8 cellular contexts compared by ENCODE assay signal in the genomic region with DNA sequence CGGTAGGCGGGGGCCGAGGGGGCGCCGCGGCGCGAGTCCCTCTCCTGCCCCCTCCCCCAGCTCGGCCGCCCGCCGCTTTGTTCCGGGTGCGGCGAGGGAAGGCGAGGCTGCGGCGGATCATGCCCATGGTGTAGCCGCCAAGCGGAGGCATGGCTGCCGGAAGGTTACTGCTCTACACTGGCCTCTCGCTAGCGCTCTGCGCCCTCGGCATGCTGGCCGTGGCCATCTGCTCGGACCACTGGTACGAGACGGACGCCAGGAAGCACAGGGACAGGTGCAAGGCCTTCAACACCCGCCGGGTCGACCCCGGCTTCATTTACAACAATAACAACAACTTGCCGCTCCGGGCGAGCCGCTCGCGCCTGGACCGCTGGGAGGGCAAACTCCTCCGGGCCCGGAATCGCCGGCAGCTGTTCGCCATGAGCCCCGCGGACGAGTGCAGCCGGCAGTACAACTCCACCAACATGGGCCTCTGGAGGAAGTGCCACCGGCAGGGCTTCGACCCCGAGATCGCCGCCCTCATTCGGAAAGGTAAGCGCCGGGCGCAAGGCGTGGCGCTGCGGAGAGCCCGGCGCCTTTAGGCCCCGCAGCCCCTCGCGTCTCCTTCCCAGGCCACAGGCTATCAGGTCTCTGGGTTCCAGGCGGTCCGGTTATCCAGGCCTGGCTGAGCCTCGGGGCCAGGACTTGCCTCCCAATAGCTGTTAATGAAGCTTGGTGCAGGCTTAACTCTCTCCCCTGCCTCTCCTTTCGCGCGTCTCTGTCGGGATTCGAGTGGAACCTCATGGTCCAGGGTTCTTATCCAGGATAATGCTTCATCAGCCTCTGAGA. TPM values are rescaled to one million over a fixed set of nuclear protein-coding genes. Genes with fewer than 3 reads are reported as not detected.
DNase-seq lines count a peak whose midpoint lies in the region; ATAC-seq, FAIRE-seq and TF ChIP-seq lines count a peak whose summit lies in the region.

No MANE protein-coding gene starts in this region.

- peaks cover 45% of the 10 kb centered on the region for H3K27me3 Mint-ChIP-seq in activated naive CD4-positive, alpha-beta T cell treated with anti-CD3 and anti-CD28 coated beads for 36 hours (ENCODE audit: low read depth)

- TF ChIP-seq CTCF in bronchial epithelial cell (IDR thresholded peaks at IDR 0.05; ENCODE audit: insufficient read depth, low read length, severe bottlenecking) (no peak), left lung (IDR thresholded peaks at IDR 0.05) (no peak)

- intact Hi-C loops in activated naive CD4-positive, alpha-beta T cell treated with anti-CD3 and anti-CD28 coated beads for 36 hours (cut with micrococcal nuclease), result loop anchor here (5.0 to 10.0 kb wide), 2 partner anchors 150 to 663 kb away; partner anchors contain the start of gene SSBP1
- intact Hi-C loops in left lung (cut with DNase I), result no loop called here

- CTCF ChIA-PET in activated naive CD4-positive, alpha-beta T cell treated with anti-CD3 and anti-CD28 coated beads for 36 hours (lab: Charles Lee), result interaction anchor here (0.6 kb wide), 1 partner anchor 124 kb away, joined by 3 read pairs; no protein-coding TSS in a partner anchor

- ATAC-seq in left lung, result peak; percentile 27
- ATAC-seq in HG02798 (IDR thresholded peaks at IDR 0.05; ENCODE audit: poor library complexity, unreplicated experiment), result no peak
- ATAC-seq in GM18505 (IDR thresholded peaks at IDR 0.05; ENCODE audit: unreplicated experiment), result no peak

- H3K4me3 ChIP-seq in bronchial epithelial cell (ENCODE audit: low read depth, low read length), result peak overlapping the region; percentile 20
- peak overlapping the region; percentile 32 to 39 for H3K4me3 ChIP-seq in left lung
- H3K4me3 ChIP-seq in stomach smooth muscle (ENCODE audit: low read length in 2 of 2), result peak overlapping the region; percentile 63 to 79

- FAIRE-seq in bronchial epithelial cell (lab: Jason Lieb, UNC), result no peak

- H3K4me1 Mint-ChIP-seq in activated naive CD4-positive, alpha-beta T cell treated with anti-CD3 and anti-CD28 coated beads for 36 hours (ENCODE audit: low read depth), result peaks cover 15% of the 10 kb centered on the region

- peaks cover 23% of the 10 kb centered on the region for H3K27me3 ChIP-seq in bronchial epithelial cell (ENCODE audit: control insufficient read depth, insufficient read depth, low read length)
- peaks cover 70 to 96% of the 10 kb centered on the region in 2 donors for H3K27me3 ChIP-seq in left lung
- peaks cover 0 to 16% of the 10 kb centered on the region in 2 donors for H3K27me3 ChIP-seq in stomach smooth muscle (ENCODE audit: control insufficient read depth in 1 of 2, insufficient read depth in 2 of 2, low read length in 2 of 2)

- peak; percentile 14 for DNase-seq in activated naive CD4-positive, alpha-beta T cell treated with anti-CD3 and anti-CD28 coated beads for 36 hours
- DNase-seq in activated naive CD4-positive, alpha-beta T cell treated with anti-CD3 and anti-CD28 coated beads, Interleukin-2, amount 50 U/mL, for 16 hours, result no peak
- DNase-seq in NCI-H69 (lab: John Stamatoyannopoulos, UW) (peak; percentile 84), bronchial epithelial cell (ENCODE audit: low read depth) (no peak), left lung (peak in 1 of 2 donors; percentile 74)

- no peak overlapping the region for H3K27ac ChIP-seq in left lung
- no peak overlapping the region for H3K27ac ChIP-seq in stomach smooth muscle (ENCODE audit: low read length)

- H3K4me1 ChIP-seq in left lung (peaks cover 21 to 30% of the 10 kb centered on the region in 2 donors), stomach smooth muscle (ENCODE audit: control insufficient read depth, insufficient read depth, low read length) (peaks cover 32% of the 10 kb centered on the region)

- no peak overlapping the region for H3K27ac Mint-ChIP-seq in activated naive CD4-positive, alpha-beta T cell treated with anti-CD3 and anti-CD28 coated beads for 36 hours

- H3K4me3 Mint-ChIP-seq in activated naive CD4-positive, alpha-beta T cell treated with anti-CD3 and anti-CD28 coated beads for 36 hours, result peak overlapping the region; percentile 64

- H3K9me3 ChIP-seq in left lung, result no peaks in the 10 kb centered on the region
- no peaks in the 10 kb centered on the region for H3K9me3 ChIP-seq in stomach smooth muscle (ENCODE audit: control insufficient read depth in 2 of 2, low read length in 2 of 2)

- peak overlapping the region in 1 of 2 donors; percentile 2 for H3K9ac ChIP-seq in stomach smooth muscle (ENCODE audit: low read length in 2 of 2)

- no peaks in the 10 kb centered on the region for H3K36me3 ChIP-seq in bronchial epithelial cell (ENCODE audit: control insufficient read depth, insufficient read depth, low read length)
- H3K36me3 ChIP-seq in left lung, result no peaks in the 10 kb centered on the region
- H3K36me3 ChIP-seq in stomach smooth muscle (ENCODE audit: control insufficient read depth in 2 of 2, insufficient read depth in 2 of 2, low read length in 2 of 2), result no peaks in the 10 kb centered on the region

- H3K9me3 Mint-ChIP-seq in activated naive CD4-positive, alpha-beta T cell treated with anti-CD3 and anti-CD28 coated beads for 36 hours, result no peaks in the 10 kb centered on the region

- no peak for TF ChIP-seq POLR2A in GM18505 (IDR thresholded peaks at IDR 0.05; ENCODE audit: borderline replicate concordance, extremely low read depth, insufficient read depth, insufficient read length)

- no peaks in the 10 kb centered on the region for H3K36me3 Mint-ChIP-seq in activated naive CD4-positive, alpha-beta T cell treated with anti-CD3 and anti-CD28 coated beads for 36 hours (ENCODE audit: low read depth)

RNA-seq across cellular contexts. Expression of gene TMEM178B, which starts 0.5 kb away (rescaled TPM):
- under 1 TPM; 0.05 TPM for total RNA-seq in activated naive CD4-positive, alpha-beta T cell treated with anti-CD3 and anti-CD28 coated beads for 36 hours
- total RNA-seq in bronchial epithelial cell (under 0.01 TPM in 2 replicates), left lung (under 1 TPM; 0.16 to 0.93 TPM)

RNA-seq across cellular contexts. Expression of gene MRPS33, which starts 59.6 kb away (rescaled TPM):
- 100 to 1,000 TPM; 116 to 120 TPM for total RNA-seq in activated naive CD4-positive, alpha-beta T cell treated with anti-CD3 and anti-CD28 coated beads for 36 hours
- total RNA-seq in bronchial epithelial cell (25.3 and 56.6 TPM in 2 replicates), left lung (10 to 100 TPM; 37.7 to 48.0 TPM)

Comparison
In these comparisons a context has a peak if more than half of its experiments do, and no peak if none do; other contexts are left out.
1. DNase-seq: peak in activated naive CD4-positive, alpha-beta T cell treated with anti-CD3 and anti-CD28 coated beads for 36 hours (single experiment) and NCI-H69 (single experiment); none in activated naive CD4-positive, alpha-beta T cell treated with anti-CD3 and anti-CD28 coated beads, Interleukin-2, amount 50 U/mL, for 16 hours (single experiment) and bronchial epithelial cell (single experiment).
2. H3K4me3 ChIP-seq: peak in every context shown above with its lines; median percentile 71 in stomach smooth muscle; 36 in left lung; 20 in bronchial epithelial cell.